ENCODE assay signal across 1 cellular context in the genomic region with DNA sequence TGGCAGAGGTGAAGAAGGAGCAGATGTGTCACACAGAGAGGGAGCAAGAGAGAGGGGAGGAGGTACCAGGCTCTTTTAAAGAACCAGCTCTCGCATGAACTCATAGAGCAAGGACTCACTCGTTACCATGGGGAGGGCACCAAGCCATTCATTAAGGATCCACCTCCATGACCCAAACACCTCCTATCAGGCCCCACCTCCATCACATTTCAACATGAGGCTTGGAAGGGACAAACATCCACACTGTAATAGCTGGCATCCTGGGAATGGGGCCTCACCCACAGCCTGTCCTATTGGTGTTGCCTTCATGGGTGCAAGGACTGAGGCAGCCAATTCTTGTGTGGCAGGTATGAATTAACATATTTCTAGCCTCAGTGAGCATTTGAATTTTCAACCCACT.
TF ChIP-seq lines count a peak whose summit lies in the region.

No MANE protein-coding gene starts in this region.

TF ChIP-seq in GM12878, 131 proteins besides CTCF, POLR2A, EP300 and RAD21:
- no peak for TF ChIP-seq SRF (IDR thresholded peaks at IDR 0.05; ENCODE audit: low read depth in 2 of 2, low read length in 2 of 2)
